ENCODE assay signal across 20 cellular contexts in the genomic region with DNA sequence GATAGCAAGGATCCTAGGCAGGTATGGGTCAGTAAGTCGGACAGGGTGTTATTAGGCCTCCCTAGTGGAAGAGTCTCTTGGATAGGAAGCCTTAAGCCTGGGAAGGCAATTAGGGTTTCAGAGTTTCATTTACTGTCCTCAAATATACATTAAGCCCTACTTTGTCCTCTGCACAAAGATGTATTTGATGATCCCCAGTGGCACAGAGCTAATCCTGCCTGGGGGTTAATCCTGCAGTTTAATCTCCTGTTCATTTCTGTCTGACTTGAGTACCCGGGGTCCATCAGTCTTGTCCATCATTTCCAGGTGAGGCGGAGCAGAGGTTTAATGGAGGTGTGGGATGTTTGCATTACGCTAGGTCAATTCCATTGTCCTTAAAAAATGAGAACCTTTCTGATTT.
"Had no signal": no experiment of that assay in that cellular context is flagged by ENCODE, and none has a peak within 500 bp of the region (broad histone marks: within the 10 kb centered on the region; RNA-seq: fewer than 3 reads in every experiment).

No MANE protein-coding gene starts in this region.

- H3K9me3 Mint-ChIP-seq: effector memory CD8-positive, alpha-beta T cell had no signal

- H3K27me3 ChIP-seq: cardiac muscle cell, suprapubic skin, upper lobe of right lung had no signal

- H3K27me3 Mint-ChIP-seq: activated CD8-positive, alpha-beta memory T cell treated with anti-CD3 and anti-CD28 coated beads, Interleukin-2, amount 10 ng/mL, durations not matched to agents 7 days and 5 days; activated naive CD8-positive, alpha-beta T cell treated with anti-CD3 and anti-CD28 coated beads for 36 hours had no signal

- H3K36me3 ChIP-seq: cardiac muscle cell, upper lobe of right lung had no signal

- FAIRE-seq: islet of Langerhans had no signal

- H3K4me1 ChIP-seq: upper lobe of right lung had no signal

- H3K36me3 Mint-ChIP-seq: activated CD8-positive, alpha-beta memory T cell treated with anti-CD3 and anti-CD28 coated beads, Interleukin-2, amount 10 ng/mL, durations not matched to agents 7 days and 5 days had no signal

- H3K4me3 Mint-ChIP-seq: activated CD4-positive, alpha-beta memory T cell treated with anti-CD3 and anti-CD28 coated beads, Interleukin-2, amount 10 ng/mL, durations not matched to agents 7 days and 5 days; activated CD8-positive, alpha-beta memory T cell treated with anti-CD3 and anti-CD28 coated beads, Interleukin-2, amount 10 ng/mL, durations not matched to agents 7 days and 5 days; activated naive CD8-positive, alpha-beta T cell treated with anti-CD3 and anti-CD28 coated beads for 36 hours; effector memory CD8-positive, alpha-beta T cell; naive thymus-derived CD8-positive, alpha-beta T cell; T-helper 2 cell treated with Interferon-gamma antibody and Interleukin-4, amounts not matched to agents 5 μg/mL and 100 μg/mL, for 36 hours had no signal

- H3K9me3 ChIP-seq: suprapubic skin, upper lobe of right lung had no signal

- H3K27ac ChIP-seq: upper lobe of right lung had no signal

- ATAC-seq: activated CD8-positive, alpha-beta memory T cell treated with anti-CD3 and anti-CD28 coated beads, Interleukin-2, amount 10 ng/mL, durations not matched to agents 7 days and 5 days; effector memory CD8-positive, alpha-beta T cell; naive thymus-derived CD8-positive, alpha-beta T cell; stimulated activated naive CD8-positive, alpha-beta T cell treated with anti-CD3 and anti-CD28 coated beads, Interleukin-15, Interleukin-2, amounts not matched to agents 100 U/mL and 50 U/mL, for 24 hours; upper lobe of right lung had no signal

- DNase-seq: activated CD4-positive, alpha-beta memory T cell treated with anti-CD3 and anti-CD28 coated beads, Interleukin-2, amount 10 ng/mL, durations not matched to agents 7 days and 5 days; activated CD4-positive, alpha-beta T cell treated with anti-CD3 and anti-CD28 coated beads for 48 hours; activated CD4-positive, CD25-positive, alpha-beta regulatory T cell; activated CD8-positive, alpha-beta memory T cell treated with anti-CD3 and anti-CD28 coated beads, Interleukin-2, amount 10 ng/mL, durations not matched to agents 7 days and 5 days; activated naive CD8-positive, alpha-beta T cell treated with anti-CD3 and anti-CD28 coated beads for 36 hours; amniotic stem cell; effector memory CD8-positive, alpha-beta T cell; foreskin fibroblast; hippocampal formation; left cardiac atrium; mesenchymal stem cell; naive thymus-derived CD8-positive, alpha-beta T cell; stimulated activated CD4-positive, alpha-beta T cell treated with anti-CD3 and anti-CD28 coated beads, Interleukin-12 subunit alpha, Interleukin-12 subunit beta, amount 100 ng/mL, for 4 hours; stimulated activated CD4-positive, alpha-beta T cell treated with anti-CD3 and anti-CD28 coated beads, Interleukin-1b, Interleukin-23, amount 100 ng/mL, for 48 hours; stimulated activated naive CD8-positive, alpha-beta T cell treated with anti-CD3 and anti-CD28 coated beads, Interleukin-15, Interleukin-2, amounts not matched to agents 100 U/mL and 50 U/mL, for 24 hours; upper lobe of right lung had no signal

- H3K27ac Mint-ChIP-seq: activated CD4-positive, alpha-beta memory T cell treated with anti-CD3 and anti-CD28 coated beads, Interleukin-2, amount 10 ng/mL, durations not matched to agents 7 days and 5 days; activated CD8-positive, alpha-beta memory T cell treated with anti-CD3 and anti-CD28 coated beads, Interleukin-2, amount 10 ng/mL, durations not matched to agents 7 days and 5 days; activated naive CD8-positive, alpha-beta T cell treated with anti-CD3 and anti-CD28 coated beads for 36 hours; effector memory CD8-positive, alpha-beta T cell; naive thymus-derived CD8-positive, alpha-beta T cell; T-helper 2 cell treated with Interferon-gamma antibody and Interleukin-4, amounts not matched to agents 5 μg/mL and 100 μg/mL, for 36 hours had no signal

- H3K4me3 ChIP-seq: cardiac muscle cell, suprapubic skin, upper lobe of right lung had no signal

- H3K4me1 Mint-ChIP-seq: activated CD4-positive, alpha-beta memory T cell treated with anti-CD3 and anti-CD28 coated beads, Interleukin-2, amount 10 ng/mL, durations not matched to agents 7 days and 5 days; activated CD8-positive, alpha-beta memory T cell treated with anti-CD3 and anti-CD28 coated beads, Interleukin-2, amount 10 ng/mL, durations not matched to agents 7 days and 5 days; activated naive CD8-positive, alpha-beta T cell treated with anti-CD3 and anti-CD28 coated beads for 36 hours had no signal
